Comparison of ENCODE assay signal across 9 cellular contexts in the genomic region with DNA sequence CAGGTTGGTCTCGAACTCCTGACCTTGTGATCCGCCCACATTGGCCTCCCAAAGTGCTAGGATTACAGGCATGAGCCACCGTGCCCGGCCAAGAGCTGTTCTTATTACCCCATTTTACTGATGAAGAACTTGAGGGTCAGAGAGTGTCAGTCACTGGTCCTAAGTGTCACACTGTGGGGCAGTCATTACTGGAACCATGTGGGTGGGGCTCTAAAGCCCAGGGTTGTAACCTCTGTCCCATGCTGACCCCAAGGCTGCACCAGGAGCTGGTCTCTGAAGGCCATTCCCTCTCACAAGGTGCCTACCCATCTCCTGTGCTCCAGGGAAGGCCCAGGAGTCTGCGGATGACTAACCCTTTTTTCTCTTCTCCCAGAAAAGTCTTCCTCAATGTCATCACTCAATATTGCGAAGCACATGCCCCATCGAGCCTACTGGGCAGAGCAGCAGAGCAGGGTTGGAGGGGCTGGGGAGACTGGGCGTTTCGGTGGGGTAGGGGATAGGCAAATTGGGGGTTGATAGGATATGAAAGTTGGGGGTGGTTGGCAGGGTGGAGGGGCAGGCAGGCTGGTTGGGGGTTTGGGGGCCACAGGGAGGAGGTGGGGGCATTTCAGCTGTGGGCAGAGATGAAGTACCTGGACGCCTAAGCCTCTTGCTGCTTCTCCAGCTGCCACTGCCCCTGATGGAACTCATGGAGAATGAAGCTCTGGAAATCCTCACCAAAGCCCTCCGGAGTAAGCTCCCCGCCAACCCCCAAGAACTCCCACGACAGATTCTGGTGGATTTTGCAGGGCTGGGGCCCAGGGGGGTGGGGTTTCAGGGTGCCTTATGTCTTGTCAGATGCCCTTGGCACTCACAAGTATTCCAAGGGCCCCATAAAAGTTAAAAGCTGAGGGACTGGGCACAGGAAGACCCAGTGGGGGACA. TPM values are rescaled to one million over a fixed set of nuclear protein-coding genes. Genes with fewer than 3 reads are reported as not detected.
A peak's percentile ranks its signal among the peaks of the same experiment; 100 is the strongest.
DNase-seq lines count a peak whose midpoint lies in the region; ATAC-seq, FAIRE-seq and TF ChIP-seq lines count a peak whose summit lies in the region.
"Had no signal": no experiment of that assay in that cellular context is flagged by ENCODE, and none has a peak within 500 bp of the region (broad histone marks: within the 10 kb centered on the region; RNA-seq: fewer than 3 reads in every experiment).

No MANE protein-coding gene starts in this region.

- peaks cover 12% of the 10 kb centered on the region for H3K4me1 ChIP-seq in IMR-90 (ENCODE audit: control insufficient read depth, insufficient read depth, low read length)
- peaks cover 13% of the 10 kb centered on the region for H3K4me1 ChIP-seq in ovary (ENCODE audit: insufficient read depth)

- H3K36me3 Mint-ChIP-seq in activated naive CD8-positive, alpha-beta T cell = peaks cover 2% of the 10 kb centered on the region
- H3K36me3 Mint-ChIP-seq in mesothelial cell of epicardium = peaks cover 2% of the 10 kb centered on the region

- no peak overlapping the region for H3K23ac ChIP-seq in IMR-90 (ENCODE audit: low read depth, low read length)

- H2BK5ac ChIP-seq in IMR-90 (ENCODE audit: low read depth, low read length, poor library complexity, severe bottlenecking) = no peak overlapping the region

- no peak for TF ChIP-seq EP300 in ovary (IDR thresholded peaks at IDR 0.05)

- no peak overlapping the region for H3K56ac ChIP-seq in IMR-90 (ENCODE audit: extremely low read depth, insufficient read depth, low read length)

- no peak overlapping the region for H3K4me2 ChIP-seq in IMR-90 (ENCODE audit: low read depth, low read length)

- FAIRE-seq in frontal cortex (lab: Jason Lieb, UNC) = no peak

- TF ChIP-seq RAD21 in IMR-90 (IDR thresholded peaks at IDR 0.05; ENCODE audit: low read length) = no peak

- in situ Hi-C loops in IMR-90 (cut with MboI; ENCODE audit: low sequenced_read_pairs) = loop anchor here (5.0 kb wide), 1 partner anchor 101 kb away; no protein-coding TSS in a partner anchor

- dilution Hi-C loops in IMR-90 (cut with HindIII; ENCODE audit: low sequenced_read_pairs, unreplicated experiment) = no loop called here

- H3K4me3 Mint-ChIP-seq in activated naive CD8-positive, alpha-beta T cell = peak overlapping the region; percentile 90
- H3K4me3 Mint-ChIP-seq in mesothelial cell of epicardium = no peak overlapping the region

- DNase-seq in IMR-90 (no peak), ovary (peak in 3 of 5 donors; percentile 34 to 39 (median 34)), frontal cortex (ENCODE audit: low spot score in 2 of 2) (no peak), mesothelial cell of epicardium (ENCODE audit: low spot score in 2 of 2, unreplicated experiment in 2 of 2) (no peak), LoVo (ENCODE audit: low spot score) (no peak)

- H3K4me3 ChIP-seq in IMR-90 (ENCODE audit: insufficient read depth, low read depth, low read length) (no peak overlapping the region), ovary (no peak overlapping the region)

- H3K36me3 ChIP-seq in IMR-90 (ENCODE audit: control insufficient read depth, insufficient read depth, low read length) (no peaks in the 10 kb centered on the region), ovary (no peaks in the 10 kb centered on the region)

- 77% methylated on average over 3 of the region's 13 CpGs; no CpG with 5 or more reads in 1 of the 2 experiments for WGBS in IMR-90 (ENCODE audit: extremely low coverage in 2 of 2, insufficient read length in 1 of 2), 2 experiments
- WGBS in ovary, 3 donors = 72 to 77% (median 73%) methylated on average over 13 of the region's 13 CpGs

- H3K4ac ChIP-seq in IMR-90 (ENCODE audit: low read depth, low read length) = no peak overlapping the region

- H3K9me1 ChIP-seq in IMR-90 (ENCODE audit: insufficient read depth, low read length) = no peaks in the 10 kb centered on the region

- ATAC-seq in IMR-90 (ENCODE audit: low read depth) = no peak

- H3K27ac ChIP-seq in IMR-90 (ENCODE audit: insufficient read depth, low read length) (no peak overlapping the region), ovary (no peak overlapping the region)

- H3K27me3 Mint-ChIP-seq in activated naive CD8-positive, alpha-beta T cell = peaks cover 5% of the 10 kb centered on the region
- peaks cover 40% of the 10 kb centered on the region for H3K27me3 Mint-ChIP-seq in mesothelial cell of epicardium (ENCODE audit: low read depth)

- no peak overlapping the region for H4K91ac ChIP-seq in IMR-90 (ENCODE audit: insufficient read depth, low read depth, low read length)

- H3K79me1 ChIP-seq in IMR-90 (ENCODE audit: low read depth in 1 of 2, low read length in 2 of 2) = peaks cover 14 to 20% of the 10 kb centered on the region in 2 experiments; a peak in 3 of 4 replicates

- intact Hi-C loops in IMR-90 (cut with micrococcal nuclease) = loop anchor here (1.0 to 10.0 kb wide), 3 partner anchors 28 to 299 kb away; partner anchors contain the start of gene DNAJC4
- intact Hi-C loops in ovary (cut with DNase I) = loop anchor here in 2 of 4 donors (2.0 to 5.0 kb wide), 2 partner anchors 19 to 101 kb away; partner anchors contain the start of genes BAD (in 1 of the 2) and GPR137 (in 1 of the 2)

- H2AK5ac ChIP-seq in IMR-90 (ENCODE audit: low read depth, low read length) = 0 out of 2 replicates have a peak overlapping the region, but pooled peaks have one; percentile 24

- peaks cover 11% of the 10 kb centered on the region for H4K20me1 ChIP-seq in IMR-90 (ENCODE audit: insufficient read depth, low read length)

- POLR2A ChIA-PET in IMR-90 (lab: Charles Lee; ENCODE audit: unreplicated experiment) = no interaction called here

- H2AK9ac ChIP-seq in IMR-90 (replicated peaks; ENCODE audit: low read depth, low read length, poor library complexity) = no peak overlapping the region

- H3K27ac Mint-ChIP-seq in activated naive CD8-positive, alpha-beta T cell = no peak overlapping the region
- H3K27ac Mint-ChIP-seq in mesothelial cell of epicardium = no peak overlapping the region

- TF ChIP-seq POLR2A in IMR-90 (IDR thresholded peaks at IDR 0.05; ENCODE audit: low read depth, low read length) (no peak), ovary (IDR thresholded peaks at IDR 0.05) (no peak)

- no peak overlapping the region for H2BK15ac ChIP-seq in IMR-90 (ENCODE audit: low read depth, low read length)

- H3K9me3 ChIP-seq in IMR-90 (ENCODE audit: control insufficient read depth, insufficient read depth, low read length) (no peaks in the 10 kb centered on the region), ovary (no peaks in the 10 kb centered on the region)

- H3K4me1 Mint-ChIP-seq in activated naive CD8-positive, alpha-beta T cell (ENCODE audit: low read depth) = peaks cover 37% of the 10 kb centered on the region
- peaks cover 22% of the 10 kb centered on the region for H3K4me1 Mint-ChIP-seq in mesothelial cell of epicardium

- no peak overlapping the region for H4K8ac ChIP-seq in IMR-90 (ENCODE audit: low read depth in 2 of 2, low read length in 2 of 2)

- H3K9me3 Mint-ChIP-seq in activated naive CD8-positive, alpha-beta T cell (ENCODE audit: low read depth) = no peaks in the 10 kb centered on the region
- H3K9me3 Mint-ChIP-seq in mesothelial cell of epicardium = no peaks in the 10 kb centered on the region
- H3K9me3 Mint-ChIP-seq: activated T-cell treated with anti-CD3 and anti-CD28 coated beads, Interleukin-2, amount 50 U/mL, for 4 hours had no signal

- H3K18ac ChIP-seq in IMR-90 (ENCODE audit: low read depth, low read length) = no peak overlapping the region

- no TSS peak for BruUV-seq in IMR-90 (replicated peaks; lab: Mats Ljungman, UMichigan)

- H2BK120ac ChIP-seq in IMR-90 (ENCODE audit: low read depth, low read length) = no peak overlapping the region

- no peak overlapping the region for H2AFZ ChIP-seq in IMR-90 (replicated peaks; ENCODE audit: low read length, poor library complexity)

- CTCF ChIA-PET in IMR-90 (lab: Yijun Ruan, JAX) = interaction anchor here (1.0 to 1.8 kb wide), 4 partner anchors 28 to 99 kb away, joined by 3 to 13 read pairs (median 6); partner anchors contain the start of gene PLCB3

- H3K27me3 ChIP-seq in IMR-90 (ENCODE audit: control insufficient read depth, insufficient read depth, low read length) = peaks cover 25% of the 10 kb centered on the region
- H3K27me3 ChIP-seq in ovary = peaks cover 8% of the 10 kb centered on the region

- H3K14ac ChIP-seq in IMR-90 (replicated peaks; ENCODE audit: low read depth, low read length) = no peak overlapping the region

- TF ChIP-seq CTCF in IMR-90 (conservative IDR thresholded peaks at IDR 0.05; ENCODE audit: low read depth, low read length) (no peak), ovary (IDR thresholded peaks at IDR 0.05) (no peak), mesothelial cell of epicardium (IDR thresholded peaks at IDR 0.05; ENCODE audit: unreplicated experiment) (no peak)

- H4K5ac ChIP-seq in IMR-90 (ENCODE audit: low read depth, low read length) = no peak overlapping the region

- H2BK20ac ChIP-seq in IMR-90 (ENCODE audit: low read depth, low read length) = no peak overlapping the region

- no peak overlapping the region for H3K9ac ChIP-seq in IMR-90 (ENCODE audit: low read depth, low read length)

RNA-seq across cellular contexts. Expression of gene ESRRA, which starts 2.0 kb away (rescaled TPM):
- total RNA-seq in IMR-90 (2012; rRNA removed) (10.2 and 10.3 TPM in 2 replicates), ovary (10 to 100 TPM in 6 of 7 donors, 1 to 10 TPM in 1; 9.2 to 17.4 (median 15.7) TPM), frontal cortex (12.6 TPM), mesothelial cell of epicardium (23.2 to 26.6 TPM (median 26.4 TPM) in 3 replicates)
- polyA plus RNA-seq in IMR-90 (2012; rRNA removed) (15.0 and 15.8 TPM in 2 replicates), ovary (10 to 100 TPM in 1 of 2 donors, 1 to 10 TPM in 1; 2.3 to 11.9 TPM)
- 18.8 and 20.4 TPM in 2 replicates for polyA plus RNA-seq in IMR-90 (2012; cell fraction: cytosol; rRNA removed)
- 16.3 and 44.0 TPM in 2 replicates for polyA plus RNA-seq in IMR-90 (2012; cell fraction: nucleus; rRNA removed; ENCODE audit: low replicate concordance)

RNA-seq across cellular contexts. Expression of gene CATSPERZ, which starts 3.2 kb away (rescaled TPM):
- total RNA-seq in IMR-90 (2012; rRNA removed) (not detected in 2 replicates), ovary (not detected), frontal cortex (0.82 TPM), mesothelial cell of epicardium (0.47 TPM in 1 of 3 replicates, not detected in the others)
- polyA plus RNA-seq in IMR-90 (2012; rRNA removed) (not detected in 2 replicates), ovary (not detected)
- polyA plus RNA-seq in IMR-90 (2012; cell fraction: cytosol; rRNA removed) = 0.40 TPM in 1 of 2 replicates, not detected in the other
- polyA plus RNA-seq in IMR-90 (2012; cell fraction: nucleus; rRNA removed; ENCODE audit: low replicate concordance) = 0.34 TPM in 1 of 2 replicates, not detected in the other
- total RNA-seq: activated T-cell treated with anti-CD3 and anti-CD28 coated beads, Interleukin-2, amount 50 U/mL, for 4 hours had no signal

RNA-seq across cellular contexts. Expression of gene KCNK4, which starts 12.3 kb away (rescaled TPM):
- total RNA-seq in IMR-90 (2012; rRNA removed) (not detected in 2 replicates), ovary (not detected), frontal cortex (1.6 TPM), mesothelial cell of epicardium (0.22 to 0.58 TPM (median 0.27 TPM) in 3 replicates)
- polyA plus RNA-seq in IMR-90 (2012; rRNA removed) (not detected in 2 replicates), ovary (not detected)
- 0.05 TPM in 1 of 2 replicates, not detected in the other for polyA plus RNA-seq in IMR-90 (2012; cell fraction: cytosol; rRNA removed)
- polyA plus RNA-seq in IMR-90 (2012; cell fraction: nucleus; rRNA removed; ENCODE audit: low replicate concordance) = 0.22 and 0.38 TPM in 2 replicates
- total RNA-seq: activated T-cell treated with anti-CD3 and anti-CD28 coated beads, Interleukin-2, amount 50 U/mL, for 4 hours; HT1080; mucosa of gallbladder had no signal

RNA-seq across cellular contexts. Expression of gene TRMT112, which starts 14.0 kb away (rescaled TPM):
- total RNA-seq in IMR-90 (2012; rRNA removed) = 202 and 206 TPM in 2 replicates
- polyA plus RNA-seq in IMR-90 (2012; rRNA removed) = 173 and 206 TPM in 2 replicates
- polyA plus RNA-seq in IMR-90 (2012; cell fraction: cytosol; rRNA removed) = 669 and 1,019 TPM in 2 replicates
- 158 and 162 TPM in 2 replicates for polyA plus RNA-seq in IMR-90 (2012; cell fraction: nucleus; rRNA removed; ENCODE audit: low replicate concordance)
- 100 to 1,000 TPM; 207 to 432 (median 275) TPM for total RNA-seq in ovary
- polyA plus RNA-seq in ovary = 100 to 1,000 TPM; 272 to 383 TPM
- 103 TPM for total RNA-seq in frontal cortex
- 178 to 201 TPM (median 184 TPM) in 3 replicates for total RNA-seq in mesothelial cell of epicardium

RNA-seq across cellular contexts. Expression of gene PRDX5, which starts 14.6 kb away (rescaled TPM):
- total RNA-seq in IMR-90 (2012; rRNA removed) (120 and 160 TPM in 2 replicates), ovary (100 to 1,000 TPM; 160 to 400 (median 192) TPM), frontal cortex (129 TPM), mesothelial cell of epicardium (134 to 139 TPM (median 139 TPM) in 3 replicates)
- polyA plus RNA-seq in IMR-90 (2012; rRNA removed) (292 and 332 TPM in 2 replicates), ovary (100 to 1,000 TPM; 272 to 334 TPM)
- polyA plus RNA-seq in IMR-90 (2012; cell fraction: cytosol; rRNA removed) = 766 and 775 TPM in 2 replicates
- polyA plus RNA-seq in IMR-90 (2012; cell fraction: nucleus; rRNA removed; ENCODE audit: low replicate concordance) = 159 and 265 TPM in 2 replicates

Comparison
In these comparisons a context has a peak if more than half of its experiments do, and no peak if none do; other contexts are left out.
1. DNase-seq: peak in ovary (3 of 5); none in IMR-90 (single experiment), frontal cortex (0 of 2), mesothelial cell of epicardium (0 of 2) and LoVo (single experiment).